Comparison of ENCODE assay signal across 27 cellular contexts in the genomic region with DNA sequence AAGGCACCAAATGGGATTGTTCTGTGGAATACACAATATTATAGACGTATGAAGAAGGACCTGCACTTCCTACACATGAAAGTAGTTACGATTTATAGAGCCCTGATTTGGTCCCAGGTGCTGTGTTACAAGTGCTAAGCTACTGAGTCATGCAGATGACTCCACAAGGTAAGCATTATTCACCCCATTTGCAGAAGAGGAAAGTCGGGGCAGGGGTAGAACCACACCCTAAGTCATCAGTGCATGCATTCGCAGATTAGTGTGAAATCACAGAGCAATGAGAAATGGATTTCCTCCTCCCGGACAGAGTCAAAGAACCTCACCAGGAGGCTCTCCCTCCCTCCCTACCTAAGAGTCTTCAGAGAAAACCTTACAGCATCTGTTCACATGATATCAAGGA.
"Had no signal": no experiment of that assay in that cellular context is flagged by ENCODE, and none has a peak within 500 bp of the region (broad histone marks: within the 10 kb centered on the region; RNA-seq: fewer than 3 reads in every experiment).

No MANE protein-coding gene starts in this region.

- H3K4me3 ChIP-seq: ascending aorta, body of pancreas, cardiac muscle cell, MG63 had no signal

- DNase-seq: activated B cell treated with CpG ODN at 0.5 μM for 24 hours; activated CD4-positive, alpha-beta T cell treated with anti-CD3 and anti-CD28 coated beads for 1 hour; activated CD4-positive, alpha-beta T cell treated with anti-CD3 and anti-CD28 coated beads, Interleukin-2, amount 10 ng/mL, durations not matched to agents 24 days and 14 days; activated CD4-positive, alpha-beta T cell treated with anti-CD3 and anti-CD28 coated beads, Interleukin-2, amount 50 U/mL, for 48 hours; activated CD8-positive, alpha-beta memory T cell treated with anti-CD3 and anti-CD28 coated beads, Interleukin-2, amount 10 ng/mL, durations not matched to agents 7 days and 5 days; activated effector memory CD4-positive, alpha-beta T cell treated with anti-CD3 and anti-CD28 coated beads, Interleukin-2, amount 50 U/mL, for 16 hours; activated naive CD4-positive, alpha-beta T cell treated with Interleukin-2 at 50 U/mL for 16 hours; activated naive CD8-positive, alpha-beta T cell treated with anti-CD3 and anti-CD28 coated beads, Interleukin-2, amount 50 U/mL, for 24 hours; activated T-cell treated with anti-CD3 and anti-CD28 coated beads, Interleukin-2, amount 50 U/mL, for 24 hours; amniotic stem cell; body of pancreas; KG1; MG63; MV-4-11; NCI-H1092 treated with DMSO at 0.1 percent for 48 hours; NCI-H1417 treated with DMSO at 0.1 percent for 48 hours; NCI-H1694; NCI-H2029; NCI-H2107; NCI-H2227 treated with DMSO at 0.1 percent for 48 hours; NCI-H446 treated with DMSO at 0.1 percent for 48 hours; SIG-M5; T-helper 2 cell; T1000 had no signal

- ATAC-seq: activated CD8-positive, alpha-beta memory T cell treated with anti-CD3 and anti-CD28 coated beads, Interleukin-2, amount 10 ng/mL, durations not matched to agents 7 days and 5 days; activated naive CD4-positive, alpha-beta T cell treated with anti-CD3 and anti-CD28 coated beads, Interleukin-2, amount 50 U/mL, for 72 hours; activated naive CD8-positive, alpha-beta T cell treated with anti-CD3 and anti-CD28 coated beads, Interleukin-2, amount 50 U/mL, for 24 hours had no signal
